In genomic region chr1:63704443-63704842, GRCh38 we compare ENCODE assay signal across 17 cellular contexts.
A peak's percentile ranks its signal among the peaks of the same experiment; 100 is the strongest.
DNase-seq lines count a peak whose midpoint lies in the region; ATAC-seq and TF ChIP-seq lines count a peak whose summit lies in the region.
"Had no signal": no experiment of that assay in that cellular context is flagged by ENCODE, and none has a peak within 500 bp of the region (broad histone marks: within the 10 kb centered on the region; RNA-seq: fewer than 3 reads in every experiment).

No MANE protein-coding gene starts in this region.

- TF ChIP-seq CTCF in PC-3 (conservative IDR thresholded peaks at IDR 0.05; ENCODE audit: low read depth, low read length) (no peak), osteocyte (IDR thresholded peaks at IDR 0.05) (no peak), natural killer cell (IDR thresholded peaks at IDR 0.05) (no peak)

- H3K9me3 ChIP-seq in PC-3 (ENCODE audit: low read length): no peaks in the 10 kb centered on the region
- H3K9me3 ChIP-seq: adrenal gland, MG63, neutrophil had no signal

- no TSS peak for BruUV-seq in PC-3 (replicated peaks; lab: Mats Ljungman, UMichigan)

- peak; percentile 85 for ATAC-seq in PC-3
- ATAC-seq in natural killer cell: no peak
- ATAC-seq: activated T-cell treated with anti-CD3 and anti-CD28 coated beads, Interleukin-2, amount 50 U/mL, for 4 hours had no signal

- POLR2A ChIA-PET in PC-3 (lab: Charles Lee; ENCODE audit: unreplicated experiment): no interaction called here

- H3K27ac Mint-ChIP-seq in osteocyte (ENCODE audit: unreplicated experiment) (peak overlapping the region; percentile 29), natural killer cell (no peak overlapping the region)
- H3K27ac Mint-ChIP-seq in activated T-helper 2 cell treated with anti-CD3 and anti-CD28 coated beads, Interferon-gamma antibody, Interleukin-2, Interleukin-4, amounts not matched to agents 10 μg/mL and 5 μg/mL and 100 μg/mL, durations not matched to agents 14 hours and 24 hours and 36 hours: no peak overlapping the region
- H3K27ac Mint-ChIP-seq: B cell, memory B cell had no signal

- H4K20me1 ChIP-seq in PC-3 (ENCODE audit: low read length): no peaks in the 10 kb centered on the region

- no peak overlapping the region for H3K4me3 ChIP-seq in PC-3 (ENCODE audit: low read length)
- H3K4me3 ChIP-seq: adrenal gland, MG63 had no signal

- H2AFZ ChIP-seq in PC-3 (ENCODE audit: low read length): peak overlapping the region; percentile 5

- intact Hi-C loops in PC-3 (cut with micrococcal nuclease): loop anchor here (2.0 to 5.0 kb wide), 2 partner anchors 26 to 173 kb away; no protein-coding TSS in a partner anchor
- intact Hi-C loops in activated T-helper 2 cell treated with anti-CD3 and anti-CD28 coated beads, Interferon-gamma antibody, Interleukin-2, Interleukin-4, amounts not matched to agents 10 μg/mL and 5 μg/mL and 100 μg/mL, durations not matched to agents 14 hours and 24 hours and 36 hours (cut with micrococcal nuclease): no loop called here
- intact Hi-C loops in natural killer cell (cut with micrococcal nuclease): no loop called here

- H3K4me3 Mint-ChIP-seq in osteocyte (ENCODE audit: unreplicated experiment) (no peak overlapping the region), natural killer cell (no peak overlapping the region)
- H3K4me3 Mint-ChIP-seq in activated T-helper 2 cell treated with anti-CD3 and anti-CD28 coated beads, Interferon-gamma antibody, Interleukin-2, Interleukin-4, amounts not matched to agents 10 μg/mL and 5 μg/mL and 100 μg/mL, durations not matched to agents 14 hours and 24 hours and 36 hours (ENCODE audit: low read depth): no peak overlapping the region
- H3K4me3 Mint-ChIP-seq: activated T-cell treated with anti-CD3 and anti-CD28 coated beads, Interleukin-2, amount 50 U/mL, for 4 hours; B cell; memory B cell had no signal

- no peaks in the 10 kb centered on the region for H3K9me2 ChIP-seq in PC-3 (replicated peaks; ENCODE audit: low read length)

- H3K9ac ChIP-seq in PC-3 (ENCODE audit: low read length): peak overlapping the region; percentile 60

- H3K4me1 Mint-ChIP-seq in osteocyte (ENCODE audit: unreplicated experiment) (peaks cover 46% of the 10 kb centered on the region), natural killer cell (no peaks in the 10 kb centered on the region)
- H3K4me1 Mint-ChIP-seq in activated T-helper 2 cell treated with anti-CD3 and anti-CD28 coated beads, Interferon-gamma antibody, Interleukin-2, Interleukin-4, amounts not matched to agents 10 μg/mL and 5 μg/mL and 100 μg/mL, durations not matched to agents 14 hours and 24 hours and 36 hours (ENCODE audit: low read depth): no peaks in the 10 kb centered on the region
- H3K4me1 Mint-ChIP-seq: B cell, memory B cell had no signal

- H3K27me3 ChIP-seq in PC-3 (ENCODE audit: low read length): no peaks in the 10 kb centered on the region
- H3K27me3 ChIP-seq: adrenal gland, MG63 had no signal

- no peaks in the 10 kb centered on the region for H3K9me3 Mint-ChIP-seq in osteocyte (ENCODE audit: unreplicated experiment)
- no peaks in the 10 kb centered on the region for H3K9me3 Mint-ChIP-seq in activated T-helper 2 cell treated with anti-CD3 and anti-CD28 coated beads, Interferon-gamma antibody, Interleukin-2, Interleukin-4, amounts not matched to agents 10 μg/mL and 5 μg/mL and 100 μg/mL, durations not matched to agents 14 hours and 24 hours and 36 hours
- no peaks in the 10 kb centered on the region for H3K9me3 Mint-ChIP-seq in natural killer cell
- H3K9me3 Mint-ChIP-seq: activated T-cell treated with anti-CD3 and anti-CD28 coated beads, Interleukin-2, amount 50 U/mL, for 4 hours; memory B cell had no signal

- no peaks in the 10 kb centered on the region for H3K36me3 ChIP-seq in PC-3 (ENCODE audit: low read depth, low read length)
- H3K36me3 ChIP-seq: adrenal gland, MG63, neutrophil had no signal

- H3F3A ChIP-seq in PC-3 (ENCODE audit: low read length, unreplicated experiment): no peaks in the 10 kb centered on the region

- H3K27me3 Mint-ChIP-seq in osteocyte (ENCODE audit: unreplicated experiment) (peaks cover 13% of the 10 kb centered on the region), natural killer cell (ENCODE audit: low read depth in 2 of 2) (peaks cover 9 to 30% of the 10 kb centered on the region in 2 donors)
- H3K27me3 Mint-ChIP-seq in activated T-helper 2 cell treated with anti-CD3 and anti-CD28 coated beads, Interferon-gamma antibody, Interleukin-2, Interleukin-4, amounts not matched to agents 10 μg/mL and 5 μg/mL and 100 μg/mL, durations not matched to agents 14 hours and 24 hours and 36 hours (ENCODE audit: low read depth): peaks cover 29% of the 10 kb centered on the region

- H3K79me2 ChIP-seq in PC-3 (ENCODE audit: low read length): no peaks in the 10 kb centered on the region

- H3K36me3 Mint-ChIP-seq in osteocyte (ENCODE audit: unreplicated experiment) (no peaks in the 10 kb centered on the region), natural killer cell (no peaks in the 10 kb centered on the region)
- no peaks in the 10 kb centered on the region for H3K36me3 Mint-ChIP-seq in activated T-helper 2 cell treated with anti-CD3 and anti-CD28 coated beads, Interferon-gamma antibody, Interleukin-2, Interleukin-4, amounts not matched to agents 10 μg/mL and 5 μg/mL and 100 μg/mL, durations not matched to agents 14 hours and 24 hours and 36 hours (ENCODE audit: low read depth)
- H3K36me3 Mint-ChIP-seq: memory B cell had no signal

- peak overlapping the region; percentile 58 for H3K4me2 ChIP-seq in PC-3 (ENCODE audit: low read length)

- peak overlapping the region; percentile 79 for H3K27ac ChIP-seq in PC-3 (ENCODE audit: low read length)
- H3K27ac ChIP-seq in epithelial cell of prostate: peak overlapping the region; percentile 11
- H3K27ac ChIP-seq: adrenal gland, neutrophil had no signal

- H3K4me1 ChIP-seq in PC-3 (ENCODE audit: insufficient read depth, low read length): peaks cover 45% of the 10 kb centered on the region
- H3K4me1 ChIP-seq: adrenal gland had no signal

- CTCF ChIA-PET in PC-3 (lab: Charles Lee): interaction anchor here (1.4 kb wide), 1 partner anchor 13 kb away, joined by 5 read pairs; no protein-coding TSS in a partner anchor

- DNase-seq in DMS53 treated with DMSO at 0.1 percent for 48 hours (lab: John Stamatoyannopoulos, UW; ENCODE audit: unreplicated experiment): peak; percentile 40
- peak; percentile 86 for DNase-seq in PC-3
- DNase-seq in epithelial cell of prostate (ENCODE audit: low read depth, low spot score): peak; percentile 18
- no peak for DNase-seq in osteocyte (ENCODE audit: extremely low spot score, unreplicated experiment)
- DNase-seq in SHP77 treated with DMSO at 0.1 percent for 48 hours (lab: John Stamatoyannopoulos, UW): no peak
- no peak for DNase-seq in activated T-helper 2 cell treated with anti-CD3 and anti-CD28 coated beads, Interferon-gamma antibody, Interleukin-2, Interleukin-4, amounts not matched to agents 10 μg/mL and 5 μg/mL and 100 μg/mL, durations not matched to agents 14 hours and 24 hours and 36 hours (ENCODE audit: low spot score)
- DNase-seq in NCI-H446 (lab: John Stamatoyannopoulos, UW): no peak
- DNase-seq in natural killer cell: no peak
- DNase-seq: activated T-cell treated with anti-CD3 and anti-CD28 coated beads, Interleukin-2, amount 50 U/mL, for 4 hours; adrenal gland; MG63; SIG-M5; stimulated activated naive CD4-positive, alpha-beta T cell treated with Interleukin-2 at 50 U/mL for 16 hours; T1000 had no signal

Comparison
In these comparisons a context has a peak if more than half of its experiments do, and no peak if none do; other contexts are left out.
1. DNase-seq: peak in DMS53 treated with DMSO at 0.1 percent for 48 hours (single experiment), PC-3 (single experiment) and epithelial cell of prostate (single experiment); none in osteocyte (single experiment), SHP77 treated with DMSO at 0.1 percent for 48 hours (single experiment), activated T-helper 2 cell treated with anti-CD3 and anti-CD28 coated beads, Interferon-gamma antibody, Interleukin-2, Interleukin-4, amounts not matched to agents 10 μg/mL and 5 μg/mL and 100 μg/mL, durations not matched to agents 14 hours and 24 hours and 36 hours (single experiment), NCI-H446 (0 of 2) and natural killer cell (single experiment).